29 cellular contexts compared by ENCODE assay signal in the genomic region with DNA sequence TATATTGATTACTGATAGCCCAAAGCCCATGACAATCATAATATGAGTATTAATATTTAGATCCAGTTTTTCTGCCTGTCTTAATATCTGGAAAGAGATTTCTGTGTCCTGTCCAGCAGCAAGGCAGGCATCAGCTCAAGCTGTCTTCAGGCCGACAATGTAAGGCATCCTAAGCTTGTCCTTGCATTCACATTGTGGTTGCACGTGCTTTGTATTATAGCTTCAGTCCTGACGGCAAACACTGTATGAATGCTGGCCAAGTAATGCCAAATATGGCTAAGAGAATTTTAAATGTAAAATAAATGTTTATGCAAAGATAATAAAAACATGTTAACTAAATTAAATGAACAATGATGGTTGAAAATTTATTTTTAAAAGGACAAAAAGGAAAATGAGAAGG.
"Had no signal": no experiment of that assay in that cellular context is flagged by ENCODE, and none has a peak within 500 bp of the region (broad histone marks: within the 10 kb centered on the region; RNA-seq: fewer than 3 reads in every experiment).

No MANE protein-coding gene starts in this region.

- DNase-seq: activated CD4-positive, alpha-beta memory T cell treated with anti-CD3 and anti-CD28 coated beads, Interleukin-2, amount 10 ng/mL, durations not matched to agents 7 days and 5 days; activated CD4-positive, alpha-beta T cell treated with anti-CD3 and anti-CD28 coated beads for 1 hour; activated CD4-positive, alpha-beta T cell treated with anti-CD3 and anti-CD28 coated beads for 4 hours; activated CD4-positive, alpha-beta T cell treated with anti-CD3 and anti-CD28 coated beads, Interleukin-2, amount 10 ng/mL, durations not matched to agents 7 days and 5 days; activated CD4-positive, alpha-beta T cell treated with anti-CD3 and anti-CD28 coated beads, Interleukin-2, amount 50 U/mL, for 4 hours; activated gamma-delta T cell; activated naive CD4-positive, alpha-beta T cell treated with anti-CD3 and anti-CD28 coated beads, Interleukin-2, amount 50 U/mL, for 16 hours; activated naive CD4-positive, alpha-beta T cell treated with Interleukin-2 at 50 U/mL for 16 hours; activated T-cell treated with anti-CD3 and anti-CD28 coated beads, Interleukin-2, amount 50 U/mL, for 4 hours; adrenal gland; amygdala; aorta; body of pancreas; caudate nucleus; cortex of kidney; dermis blood vessel endothelial cell; effector CD4-positive, alpha-beta T cell; effector memory CD8-positive, alpha-beta T cell; erythroblast; foreskin keratinocyte; gastrocnemius medialis; glutamatergic neuron; heart left ventricle; T-helper 2 cell had no signal

- H3K9me3 Mint-ChIP-seq: activated CD4-positive, alpha-beta memory T cell treated with anti-CD3 and anti-CD28 coated beads, Interleukin-2, amount 10 ng/mL, durations not matched to agents 7 days and 5 days; activated CD4-positive, alpha-beta T cell treated with anti-CD3 and anti-CD28 coated beads, Interleukin-2, amount 10 ng/mL, durations not matched to agents 7 days and 5 days; activated T-cell treated with anti-CD3 and anti-CD28 coated beads, Interleukin-2, amount 50 U/mL, for 4 hours; activated T-helper 17 cell treated with anti-CD3 and anti-CD28 coated beads, Interleukin-2, amount 50 U/mL, for 72 hours; effector memory CD8-positive, alpha-beta T cell; WTC11 had no signal

- H3K9me3 ChIP-seq: adrenal gland, body of pancreas, esophagus muscularis mucosa, gastrocnemius medialis, heart left ventricle had no signal

- H3K27me3 ChIP-seq: body of pancreas, esophagus muscularis mucosa, foreskin keratinocyte, gastrocnemius medialis had no signal

- H3K27ac Mint-ChIP-seq: activated CD4-positive, alpha-beta memory T cell treated with anti-CD3 and anti-CD28 coated beads, Interleukin-2, amount 10 ng/mL, durations not matched to agents 7 days and 5 days; activated CD4-positive, alpha-beta T cell treated with anti-CD3 and anti-CD28 coated beads, Interleukin-2, amount 10 ng/mL, durations not matched to agents 7 days and 5 days; activated naive CD8-positive, alpha-beta T cell; activated T-helper 17 cell treated with anti-CD3 and anti-CD28 coated beads, Interleukin-2, amount 50 U/mL, for 72 hours; effector memory CD8-positive, alpha-beta T cell; WTC11 had no signal

- H3K4me1 ChIP-seq: adrenal gland, body of pancreas, esophagus muscularis mucosa, foreskin keratinocyte, gastrocnemius medialis, heart left ventricle had no signal

- ATAC-seq: activated T-cell treated with anti-CD3 and anti-CD28 coated beads, Interleukin-2, amount 50 U/mL, for 4 hours; activated T-helper 17 cell treated with anti-CD3 and anti-CD28 coated beads, Interleukin-2, amount 50 U/mL, for 72 hours; body of pancreas; effector memory CD8-positive, alpha-beta T cell; foreskin keratinocyte; gastrocnemius medialis; heart left ventricle; WTC11 had no signal

- H3K36me3 Mint-ChIP-seq: activated naive CD8-positive, alpha-beta T cell; WTC11 had no signal

- H3K36me3 ChIP-seq: adrenal gland, esophagus muscularis mucosa, gastrocnemius medialis, heart left ventricle had no signal

- H3K4me3 Mint-ChIP-seq: activated CD4-positive, alpha-beta memory T cell treated with anti-CD3 and anti-CD28 coated beads, Interleukin-2, amount 10 ng/mL, durations not matched to agents 7 days and 5 days; activated CD4-positive, alpha-beta T cell treated with anti-CD3 and anti-CD28 coated beads, Interleukin-2, amount 10 ng/mL, durations not matched to agents 7 days and 5 days; activated naive CD8-positive, alpha-beta T cell; activated T-cell treated with anti-CD3 and anti-CD28 coated beads, Interleukin-2, amount 50 U/mL, for 4 hours; activated T-helper 17 cell treated with anti-CD3 and anti-CD28 coated beads, Interleukin-2, amount 50 U/mL, for 72 hours; effector memory CD8-positive, alpha-beta T cell; WTC11 had no signal

- H3K27ac ChIP-seq: adrenal gland, body of pancreas, esophagus muscularis mucosa, foreskin keratinocyte, gastrocnemius medialis, heart left ventricle, VCaP had no signal

- H3K27me3 Mint-ChIP-seq: activated naive CD8-positive, alpha-beta T cell; effector memory CD8-positive, alpha-beta T cell had no signal

- H3K4me3 ChIP-seq: adrenal gland, body of pancreas, esophagus muscularis mucosa, gastrocnemius medialis, heart left ventricle had no signal
